In genomic region chr16:17272716-17273115, GRCh38 we compare ENCODE assay signal across 18 cellular contexts.
A peak's percentile ranks its signal among the peaks of the same experiment; 100 is the strongest.
DNase-seq lines count a peak whose midpoint lies in the region; ATAC-seq and TF ChIP-seq lines count a peak whose summit lies in the region.
"Had no signal": no experiment of that assay in that cellular context is flagged by ENCODE, and none has a peak within 500 bp of the region (broad histone marks: within the 10 kb centered on the region; RNA-seq: fewer than 3 reads in every experiment).

No MANE protein-coding gene starts in this region.

- H3K27ac Mint-ChIP-seq in activated CD8-positive, alpha-beta memory T cell treated with anti-CD3 and anti-CD28 coated beads, Interleukin-2, amount 10 ng/mL, durations not matched to agents 7 days and 5 days: peak overlapping the region; percentile 63
- peak overlapping the region; percentile 16 for H3K27ac Mint-ChIP-seq in activated T-helper 1 cell treated with anti-CD3 and anti-CD28 coated beads, Interleukin-12 subunit alpha, Interleukin-12 subunit beta, Interleukin-2, Interleukin-4 antibody, amounts not matched to agents 30 ng/mL and 10 ng/mL and 1 ng/mL, durations not matched to agents 14 hours and 24 hours and 36 hours
- H3K27ac Mint-ChIP-seq in stimulated activated effector memory CD8-positive, alpha-beta T cell treated with anti-CD3 and anti-CD28 coated beads, Interleukin-12 subunit alpha, Interleukin-12 subunit beta, amount 100 ng/mL, for 72 hours: peak overlapping the region; percentile 10
- H3K27ac Mint-ChIP-seq: activated B cell treated with CpG ODN at 0.5 μM for 24 hours, GM23338 had no signal

- no peak for TF ChIP-seq EP300 in gastroesophageal sphincter (IDR thresholded peaks at IDR 0.05)

- H3K36me3 ChIP-seq in gastroesophageal sphincter: no peaks in the 10 kb centered on the region

- intact Hi-C loops in activated T-helper 1 cell treated with anti-CD3 and anti-CD28 coated beads, Interleukin-12 subunit alpha, Interleukin-12 subunit beta, Interleukin-2, Interleukin-4 antibody, amounts not matched to agents 30 ng/mL and 10 ng/mL and 1 ng/mL, durations not matched to agents 14 hours and 24 hours and 36 hours (cut with micrococcal nuclease): loop anchor here (1.0 to 2.0 kb wide), 8 partner anchors 17 to 246 kb away; no protein-coding TSS in a partner anchor

- TF ChIP-seq CTCF in foreskin keratinocyte (conservative IDR thresholded peaks at IDR 0.05): no peak
- TF ChIP-seq CTCF in gastroesophageal sphincter (IDR thresholded peaks at IDR 0.05): no peak

- no peak overlapping the region for H3K4me3 ChIP-seq in gastroesophageal sphincter
- H3K4me3 ChIP-seq: GM23338 had no signal

- peaks cover 4% of the 10 kb centered on the region for H3K4me1 ChIP-seq in foreskin keratinocyte
- peaks cover 0 to 41% (median 12%) of the 10 kb centered on the region in 3 donors for H3K4me1 ChIP-seq in gastroesophageal sphincter

- H3K27ac ChIP-seq in foreskin keratinocyte: peak overlapping the region; percentile 71
- peak overlapping the region in 2 of 4 donors; percentile 35 to 48 for H3K27ac ChIP-seq in gastroesophageal sphincter
- H3K27ac ChIP-seq: RWPE1 had no signal

- DNase-seq in activated CD8-positive, alpha-beta memory T cell treated with anti-CD3 and anti-CD28 coated beads, Interleukin-2, amount 10 ng/mL, durations not matched to agents 7 days and 5 days: no peak
- DNase-seq in activated CD8-positive, alpha-beta memory T cell treated with anti-CD3 and anti-CD28 coated beads, Interleukin-2, amount 50 U/mL, for 4 hours: no peak
- DNase-seq in activated T-helper 1 cell treated with anti-CD3 and anti-CD28 coated beads, Interleukin-12 subunit alpha, Interleukin-12 subunit beta, Interleukin-2, Interleukin-4 antibody, amounts not matched to agents 30 ng/mL and 10 ng/mL and 1 ng/mL, durations not matched to agents 14 hours and 24 hours and 36 hours (ENCODE audit: low spot score): no peak
- DNase-seq in foreskin keratinocyte (no peak), DMS114 treated with DMSO at 0.1 percent for 48 hours (lab: John Stamatoyannopoulos, UW; ENCODE audit: unreplicated experiment) (no peak)
- no peak for DNase-seq in stimulated activated effector memory CD8-positive, alpha-beta T cell treated with anti-CD3 and anti-CD28 coated beads, Interleukin-12 subunit alpha, Interleukin-12 subunit beta, amount 100 ng/mL, for 72 hours (ENCODE audit: low spot score in 2 of 2)
- DNase-seq: activated B cell treated with CpG ODN at 0.5 μM for 24 hours; caudate nucleus; effector CD8-positive, alpha-beta T cell; NCI-H1417; NCI-H2227 treated with DMSO at 0.1 percent for 48 hours; stimulated activated naive B cell treated with anti-CD40 and anti-IgM and Interleukin-4, amounts not matched to agents 10 μg/mL and 1 μg/mL and 100 μg/mL, for 72 hours had no signal

- H3K9me3 ChIP-seq in gastroesophageal sphincter: no peaks in the 10 kb centered on the region

- H3K4me1 Mint-ChIP-seq in activated CD8-positive, alpha-beta memory T cell treated with anti-CD3 and anti-CD28 coated beads, Interleukin-2, amount 10 ng/mL, durations not matched to agents 7 days and 5 days: peaks cover 52% of the 10 kb centered on the region
- H3K4me1 Mint-ChIP-seq in activated T-helper 1 cell treated with anti-CD3 and anti-CD28 coated beads, Interleukin-12 subunit alpha, Interleukin-12 subunit beta, Interleukin-2, Interleukin-4 antibody, amounts not matched to agents 30 ng/mL and 10 ng/mL and 1 ng/mL, durations not matched to agents 14 hours and 24 hours and 36 hours (ENCODE audit: low read depth): peaks cover 55% of the 10 kb centered on the region
- peaks cover 60% of the 10 kb centered on the region for H3K4me1 Mint-ChIP-seq in stimulated activated effector memory CD8-positive, alpha-beta T cell treated with anti-CD3 and anti-CD28 coated beads, Interleukin-12 subunit alpha, Interleukin-12 subunit beta, amount 100 ng/mL, for 72 hours

- 57 to 74% methylated on average over 3 to 6 of the region's 10 CpGs for WGBS in gastroesophageal sphincter (ENCODE audit: low coverage in 1 of 2), 2 donors

- TF ChIP-seq POLR2A in gastroesophageal sphincter (IDR thresholded peaks at IDR 0.05): no peak

- no peak overlapping the region for H3K4me3 Mint-ChIP-seq in activated CD8-positive, alpha-beta memory T cell treated with anti-CD3 and anti-CD28 coated beads, Interleukin-2, amount 10 ng/mL, durations not matched to agents 7 days and 5 days
- H3K4me3 Mint-ChIP-seq in activated T-helper 1 cell treated with anti-CD3 and anti-CD28 coated beads, Interleukin-12 subunit alpha, Interleukin-12 subunit beta, Interleukin-2, Interleukin-4 antibody, amounts not matched to agents 30 ng/mL and 10 ng/mL and 1 ng/mL, durations not matched to agents 14 hours and 24 hours and 36 hours: no peak overlapping the region
- peak overlapping the region; percentile 24 for H3K4me3 Mint-ChIP-seq in stimulated activated effector memory CD8-positive, alpha-beta T cell treated with anti-CD3 and anti-CD28 coated beads, Interleukin-12 subunit alpha, Interleukin-12 subunit beta, amount 100 ng/mL, for 72 hours
- H3K4me3 Mint-ChIP-seq: activated B cell treated with CpG ODN at 0.5 μM for 24 hours, GM23338, T-cell had no signal

- ATAC-seq in activated CD8-positive, alpha-beta memory T cell treated with anti-CD3 and anti-CD28 coated beads, Interleukin-2, amount 10 ng/mL, durations not matched to agents 7 days and 5 days: no peak
- no peak for ATAC-seq in foreskin keratinocyte
- no peak for ATAC-seq in stimulated activated effector memory CD8-positive, alpha-beta T cell treated with anti-CD3 and anti-CD28 coated beads, Interleukin-12 subunit alpha, Interleukin-12 subunit beta, amount 100 ng/mL, for 72 hours
- no peak for ATAC-seq in HG02981 (IDR thresholded peaks at IDR 0.05; ENCODE audit: unreplicated experiment)
- no peak for ATAC-seq in gastroesophageal sphincter
- ATAC-seq: GM23338, left lobe of liver had no signal

- H3K27me3 ChIP-seq in foreskin keratinocyte: no peaks in the 10 kb centered on the region
- no peaks in the 10 kb centered on the region for H3K27me3 ChIP-seq in gastroesophageal sphincter

- CTCF ChIA-PET in activated CD8-positive, alpha-beta memory T cell treated with anti-CD3 and anti-CD28 coated beads, Interleukin-2, amount 10 ng/mL, durations not matched to agents 7 days and 5 days (lab: Charles Lee): interaction anchor here (1.1 to 1.7 kb wide), 2 partner anchors 11 to 195 kb away, joined by 3 to 7 read pairs; no protein-coding TSS in a partner anchor

- H3K36me3 Mint-ChIP-seq in activated CD8-positive, alpha-beta memory T cell treated with anti-CD3 and anti-CD28 coated beads, Interleukin-2, amount 10 ng/mL, durations not matched to agents 7 days and 5 days: peaks cover 12% of the 10 kb centered on the region
- H3K36me3 Mint-ChIP-seq in activated T-helper 1 cell treated with anti-CD3 and anti-CD28 coated beads, Interleukin-12 subunit alpha, Interleukin-12 subunit beta, Interleukin-2, Interleukin-4 antibody, amounts not matched to agents 30 ng/mL and 10 ng/mL and 1 ng/mL, durations not matched to agents 14 hours and 24 hours and 36 hours (ENCODE audit: low read depth): peaks cover 10% of the 10 kb centered on the region
- peaks cover 10% of the 10 kb centered on the region for H3K36me3 Mint-ChIP-seq in stimulated activated effector memory CD8-positive, alpha-beta T cell treated with anti-CD3 and anti-CD28 coated beads, Interleukin-12 subunit alpha, Interleukin-12 subunit beta, amount 100 ng/mL, for 72 hours

- H3K27me3 Mint-ChIP-seq in activated CD8-positive, alpha-beta memory T cell treated with anti-CD3 and anti-CD28 coated beads, Interleukin-2, amount 10 ng/mL, durations not matched to agents 7 days and 5 days: peaks cover 10% of the 10 kb centered on the region
- no peaks in the 10 kb centered on the region for H3K27me3 Mint-ChIP-seq in activated T-helper 1 cell treated with anti-CD3 and anti-CD28 coated beads, Interleukin-12 subunit alpha, Interleukin-12 subunit beta, Interleukin-2, Interleukin-4 antibody, amounts not matched to agents 30 ng/mL and 10 ng/mL and 1 ng/mL, durations not matched to agents 14 hours and 24 hours and 36 hours (ENCODE audit: insufficient read depth)
- H3K27me3 Mint-ChIP-seq: activated B cell treated with CpG ODN at 0.5 μM for 24 hours; stimulated activated naive B cell treated with anti-CD40 and anti-IgM and Interleukin-4, amounts not matched to agents 10 μg/mL and 1 μg/mL and 100 μg/mL, for 72 hours; T-cell had no signal

- no peaks in the 10 kb centered on the region for H3K9me3 Mint-ChIP-seq in activated CD8-positive, alpha-beta memory T cell treated with anti-CD3 and anti-CD28 coated beads, Interleukin-2, amount 10 ng/mL, durations not matched to agents 7 days and 5 days (ENCODE audit: low read depth)
- H3K9me3 Mint-ChIP-seq in activated T-helper 1 cell treated with anti-CD3 and anti-CD28 coated beads, Interleukin-12 subunit alpha, Interleukin-12 subunit beta, Interleukin-2, Interleukin-4 antibody, amounts not matched to agents 30 ng/mL and 10 ng/mL and 1 ng/mL, durations not matched to agents 14 hours and 24 hours and 36 hours: no peaks in the 10 kb centered on the region
- H3K9me3 Mint-ChIP-seq in stimulated activated effector memory CD8-positive, alpha-beta T cell treated with anti-CD3 and anti-CD28 coated beads, Interleukin-12 subunit alpha, Interleukin-12 subunit beta, amount 100 ng/mL, for 72 hours: no peaks in the 10 kb centered on the region
- H3K9me3 Mint-ChIP-seq: activated B cell treated with CpG ODN at 0.5 μM for 24 hours; GM23338; stimulated activated naive B cell treated with anti-CD40 and anti-IgM and Interleukin-4, amounts not matched to agents 10 μg/mL and 1 μg/mL and 100 μg/mL, for 72 hours; T-cell had no signal

Comparison
In these comparisons a context has a peak if more than half of its experiments do, and no peak if none do; other contexts are left out.
1. H3K27ac Mint-ChIP-seq: peak in every context shown above with its lines; median percentile 63 in activated CD8-positive, alpha-beta memory T cell treated with anti-CD3 and anti-CD28 coated beads, Interleukin-2, amount 10 ng/mL, durations not matched to agents 7 days and 5 days; 16 in activated T-helper 1 cell treated with anti-CD3 and anti-CD28 coated beads, Interleukin-12 subunit alpha, Interleukin-12 subunit beta, Interleukin-2, Interleukin-4 antibody, amounts not matched to agents 30 ng/mL and 10 ng/mL and 1 ng/mL, durations not matched to agents 14 hours and 24 hours and 36 hours; 10 in stimulated activated effector memory CD8-positive, alpha-beta T cell treated with anti-CD3 and anti-CD28 coated beads, Interleukin-12 subunit alpha, Interleukin-12 subunit beta, amount 100 ng/mL, for 72 hours.